In genomic region chr1:201888282-201889033, GRCh38 we compare ENCODE assay signal across 7 cellular contexts. TPM values are rescaled to one million over a fixed set of nuclear protein-coding genes. Genes with fewer than 3 reads are reported as not detected.
DNase-seq lines count a peak whose midpoint lies in the region; ATAC-seq and TF ChIP-seq lines count a peak whose summit lies in the region.

SHISA4 (plus strand) TSS chr1:201888898; CDS start chr1:201888995, 97 bp downstream.

- peak within 1 kb of the TSS; percentile 80 for H3K9ac ChIP-seq in ES-I3 (ENCODE audit: low read depth, low read length)

- H3K27ac ChIP-seq in right atrium auricular region (peak within 1 kb of the TSS; percentile 80 to 89), ovary (peak within 1 kb of the TSS; percentile 0 to 22)

- in situ Hi-C loops in astrocyte of the cerebellum (cut with HindIII; ENCODE audit: low sequenced_read_pairs): no loop called here

- no peaks in the 10 kb centered on the region for H3K9me3 ChIP-seq in ES-I3 (ENCODE audit: control insufficient read depth, insufficient read depth, low read length)
- no peaks in the 10 kb centered on the region for H3K9me3 ChIP-seq in right atrium auricular region
- H3K9me3 ChIP-seq in ovary: no peaks in the 10 kb centered on the region

- H3K36me3 ChIP-seq in ES-I3 (ENCODE audit: insufficient read depth, low read length): no peaks in the 10 kb centered on the region
- H3K36me3 ChIP-seq in right atrium auricular region: no peaks in the 10 kb centered on the region
- no peaks in the 10 kb centered on the region for H3K36me3 ChIP-seq in ovary

- DNase-seq in NCI-H2196 treated with DMSO at 0.1 percent for 48 hours (lab: John Stamatoyannopoulos, UW; ENCODE audit: unreplicated experiment): peak; percentile 66
- DNase-seq in astrocyte of the cerebellum (ENCODE audit: low read depth): no peak
- peak; percentile 88 for DNase-seq in right atrium auricular region (ENCODE audit: low spot score)
- peak; percentile 57 to 77 (median 64) for DNase-seq in ovary

- TF ChIP-seq EP300 in ovary (IDR thresholded peaks at IDR 0.05): no peak

- H3K27me3 ChIP-seq in right atrium auricular region (no peaks in the 10 kb centered on the region), ovary (no peaks in the 10 kb centered on the region)

- 1 to 2% (median 2%) methylated on average over 33 to 47 of the region's 47 CpGs for WGBS in ovary, 3 donors

- intact Hi-C loops in ovary (cut with DNase I): loop anchor here in 1 of 4 donors (5.0 kb wide), 1 partner anchor 1264 kb away; no protein-coding TSS in a partner anchor

- ATAC-seq in GM19397 (IDR thresholded peaks at IDR 0.05; ENCODE audit: unreplicated experiment): no peak
- no peak for ATAC-seq in GM21381 (IDR thresholded peaks at IDR 0.05; ENCODE audit: unreplicated experiment)

- H3K4me1 ChIP-seq in ES-I3 (ENCODE audit: insufficient read depth, low read length) (peaks cover 15% of the 10 kb centered on the region; the same call in 1 of the 2 replicates), right atrium auricular region (peaks cover 0 to 75% of the 10 kb centered on the region in 2 donors), ovary (ENCODE audit: insufficient read depth) (peaks cover 22% of the 10 kb centered on the region)

- peak within 1 kb of the TSS; percentile 52 for H3K4me3 ChIP-seq in astrocyte of the cerebellum (ENCODE audit: low read depth, low read length)
- peak within 1 kb of the TSS; percentile 68 to 77 for H3K4me3 ChIP-seq in right atrium auricular region
- H3K4me3 ChIP-seq in ovary: peak within 1 kb of the TSS; percentile 57

- TF ChIP-seq CTCF in astrocyte of the cerebellum (IDR thresholded peaks at IDR 0.05; ENCODE audit: low read depth, low read length, missing control alignments): no peak
- no peak for TF ChIP-seq CTCF in right atrium auricular region (IDR thresholded peaks at IDR 0.05)
- TF ChIP-seq CTCF in ovary (IDR thresholded peaks at IDR 0.05): no peak

- TF ChIP-seq POLR2A in ovary (IDR thresholded peaks at IDR 0.05): peak; percentile 23

RNA-seq across cellular contexts. Expression of gene SHISA4, which starts in this region (rescaled TPM):
- total RNA-seq in right atrium auricular region (100 to 1,000 TPM in 1 of 2 donors, 10 to 100 TPM in 1; 74.2 to 176 TPM), ovary (10 to 100 TPM; 16.8 to 37.9 (median 26.4) TPM)
- polyA plus RNA-seq in ovary: 10 to 100 TPM; 11.3 to 29.9 TPM
